In genomic region chr3:24034464-24034863, GRCh38 we compare ENCODE assay signal across 2 cellular contexts.
TF ChIP-seq lines count a peak whose summit lies in the region.

No MANE protein-coding gene starts in this region.

TF ChIP-seq in SK-N-SH, 30 proteins besides CTCF, POLR2A, EP300 and RAD21 (continued from another document):
- TF ChIP-seq REST (IDR thresholded peaks at IDR 0.05; ENCODE audit: low read depth, low read length), result peak; percentile 88
TF ChIP-seq in SK-N-SH: peak in this region for 1.

TF ChIP-seq in SK-N-SH treated with all-trans-retinoic acid at 6 μM for 48 hours, 23 proteins besides CTCF, POLR2A, EP300 and RAD21 (continued from another document):
- TF ChIP-seq TSHZ2 (CRISPR knock-in tag; IDR thresholded peaks at IDR 0.05) (no peak), ZNF565 (CRISPR knock-in tag; conservative IDR thresholded peaks at IDR 0.05; ENCODE audit: low read depth) (no peak), ZFP30 (CRISPR knock-in tag; IDR thresholded peaks at IDR 0.05) (no peak), PPARA (CRISPR knock-in tag; IDR thresholded peaks at IDR 0.05; ENCODE audit: borderline replicate concordance) (no peak), CREB5 (CRISPR knock-in tag; IDR thresholded peaks at IDR 0.05; ENCODE audit: low read depth) (no peak), OSR1 (CRISPR knock-in tag; IDR thresholded peaks at IDR 0.05) (no peak), CSRNP3 (CRISPR knock-in tag; IDR thresholded peaks at IDR 0.05) (no peak), BACH2 (CRISPR knock-in tag; IDR thresholded peaks at IDR 0.05; ENCODE audit: borderline replicate concordance) (no peak), ZFP3 (CRISPR knock-in tag; IDR thresholded peaks at IDR 0.05) (no peak), ZC3H10 (CRISPR knock-in tag; IDR thresholded peaks at IDR 0.05) (no peak)
